Comparison of ENCODE assay signal across 1 cellular context in genomic region chr19:2167896-2168618, GRCh38.
TF ChIP-seq lines count a peak whose summit lies in the region.

No MANE protein-coding gene starts in this region.

TF ChIP-seq in endothelial cell of umbilical vein, 7 proteins besides CTCF, POLR2A, EP300 and RAD21 (continued from another document):
- TF ChIP-seq MAX (IDR thresholded peaks at IDR 0.05; ENCODE audit: insufficient read depth, insufficient read length) = no peak
- no peak for TF ChIP-seq EZH2 (IDR thresholded peaks at IDR 0.05; ENCODE audit: borderline replicate concordance, low read depth, low read length, severe bottlenecking)
- TF ChIP-seq JUN (IDR thresholded peaks at IDR 0.05; ENCODE audit: borderline replicate concordance, insufficient read depth, insufficient read length, low read depth) = no peak
- no peak for TF ChIP-seq GATA2 (IDR thresholded peaks at IDR 0.05; ENCODE audit: insufficient read depth, insufficient read length, low read depth, low read length)
TF ChIP-seq in endothelial cell of umbilical vein: peak in this region for 2.
